In genomic region chr9:130442746-130443455, GRCh38 we compare ENCODE assay signal across 26 cellular contexts. TPM values are rescaled to one million over a fixed set of nuclear protein-coding genes. Genes with fewer than 3 reads are reported as not detected.
"Had no signal": no experiment of that assay in that cellular context is flagged by ENCODE, and none has a peak within 500 bp of the region (broad histone marks: within the 10 kb centered on the region; RNA-seq: fewer than 3 reads in every experiment).

No MANE protein-coding gene starts in this region.

- H3K36me3 ChIP-seq: breast epithelium, esophagus squamous epithelium, left lung, spleen, suprapubic skin, tibial nerve had no signal

- H3K27ac ChIP-seq: epithelial cell of prostate, esophagus squamous epithelium, left lung, parathyroid adenoma, psoas muscle, spleen, suprapubic skin had no signal

- H3K9ac ChIP-seq: parathyroid adenoma had no signal

- H3K27me3 ChIP-seq: breast epithelium had no signal

- H3K79me2 ChIP-seq: parathyroid adenoma had no signal

- H3K4me3 ChIP-seq: breast epithelium, esophagus squamous epithelium, left lung, psoas muscle, spleen, suprapubic skin, tibial nerve had no signal

- H2AFZ ChIP-seq: parathyroid adenoma had no signal

- H3K4me1 ChIP-seq: parathyroid adenoma had no signal

- ATAC-seq: left lung, psoas muscle, T-helper 17 cell had no signal

- DNase-seq: activated CD4-positive, alpha-beta memory T cell treated with anti-CD3 and anti-CD28 coated beads, Interleukin-2, amount 10 ng/mL, durations not matched to agents 7 days and 5 days; activated CD4-positive, alpha-beta T cell treated with anti-CD3 and anti-CD28 coated beads, Interleukin-2, amount 10 ng/mL, durations not matched to agents 7 days and 5 days; activated CD4-positive, CD25-positive, alpha-beta regulatory T cell treated with anti-CD3 and anti-CD28 coated beads, Interleukin-2, amount 50 U/mL, for 72 hours; activated CD8-positive, alpha-beta memory T cell treated with anti-CD3 and anti-CD28 coated beads, Interleukin-2, amount 50 U/mL, for 48 hours; activated gamma-delta T cell treated with Interleukin-2 at 50 U/mL for 16 hours; activated naive CD4-positive, alpha-beta T cell treated with anti-CD3 and anti-CD28 coated beads, Interleukin-2, amount 50 U/mL, for 16 hours; activated T-cell treated with anti-CD3 and anti-CD28 coated beads, Interleukin-2, amount 50 U/mL, for 24 hours; amniotic stem cell; effector CD8-positive, alpha-beta T cell; esophagus squamous epithelium; foreskin melanocyte; kidney glomerular epithelial cell; nucleus accumbens; spleen; stimulated activated naive CD4-positive, alpha-beta T cell; T-helper 17 cell; T1000 had no signal

- FAIRE-seq: colon, endometrium had no signal

RNA-seq across cellular contexts. Expression of gene ASS1, which starts 1.9 kb away (rescaled TPM):
- total RNA-seq: T-helper 17 cell had no signal
